In genomic region chr16:30003670-30004423, GRCh38 we compare ENCODE assay signal across 20 cellular contexts. TPM values are rescaled to one million over a fixed set of nuclear protein-coding genes. Genes with fewer than 3 reads are reported as not detected.
"Had no signal": no experiment of that assay in that cellular context is flagged by ENCODE, and none has a peak within 500 bp of the region (broad histone marks: within the 10 kb centered on the region; RNA-seq: fewer than 3 reads in every experiment).

No MANE protein-coding gene starts in this region.

- H3K4me3 ChIP-seq: esophagus muscularis mucosa, lung, prostate gland, right lobe of liver, transverse colon had no signal

- H3K4me1 ChIP-seq: prostate gland, right lobe of liver had no signal

- H3K27ac ChIP-seq: esophagus muscularis mucosa, prostate gland, right lobe of liver, transverse colon had no signal

- H3K27me3 ChIP-seq: right lobe of liver had no signal

- DNase-seq: activated CD4-positive, alpha-beta T cell treated with anti-CD3 and anti-CD28 coated beads, Interleukin-2, amount 10 ng/mL, durations not matched to agents 7 days and 5 days; activated CD4-positive, CD25-positive, alpha-beta regulatory T cell; activated T-cell treated with anti-CD3 and anti-CD28 coated beads for 4 hours; dermis blood vessel endothelial cell; hypothalamus; midbrain; occipital lobe; right lobe of liver; stimulated activated CD4-positive, alpha-beta T cell treated with anti-CD3 and anti-CD28 coated beads, Interleukin-1b, Interleukin-23, amount 100 ng/mL, for 48 hours; stimulated activated naive CD4-positive, alpha-beta T cell; transverse colon had no signal

- H3K4me3 Mint-ChIP-seq: activated CD4-positive, alpha-beta T cell treated with anti-CD3 and anti-CD28 coated beads, Interleukin-2, amount 10 ng/mL, durations not matched to agents 7 days and 5 days had no signal

- H3K9me3 Mint-ChIP-seq: activated CD4-positive, alpha-beta T cell treated with anti-CD3 and anti-CD28 coated beads, Interleukin-2, amount 10 ng/mL, durations not matched to agents 7 days and 5 days; activated naive CD4-positive, alpha-beta T cell treated with anti-CD3 and anti-CD28 coated beads, Interleukin-2, amount 50 U/mL, for 72 hours had no signal

- FAIRE-seq: TTC549 had no signal

- H3K27me3 Mint-ChIP-seq: activated CD4-positive, alpha-beta T cell treated with anti-CD3 and anti-CD28 coated beads, Interleukin-2, amount 10 ng/mL, durations not matched to agents 7 days and 5 days had no signal

- H3K9me3 ChIP-seq: esophagus muscularis mucosa, prostate gland, right lobe of liver, transverse colon had no signal

- H3K36me3 ChIP-seq: prostate gland, right lobe of liver, transverse colon had no signal

- H3K36me3 Mint-ChIP-seq: activated naive CD4-positive, alpha-beta T cell treated with anti-CD3 and anti-CD28 coated beads, Interleukin-2, amount 50 U/mL, for 72 hours had no signal

RNA-seq across cellular contexts. Expression of gene DOC2A, which starts 7.0 kb away (rescaled TPM):
- total RNA-seq: T-helper 1 cell treated with Interleukin-12 subunit alpha and Interleukin-12 subunit beta and Interleukin-4 antibody, amounts not matched to agents 30 ng/mL and 1 ng/mL, for 36 hours had no signal

RNA-seq across cellular contexts. Expression of gene C16orf92, which starts 19.2 kb away (rescaled TPM):
- total RNA-seq: activated CD4-positive, alpha-beta T cell treated with anti-CD3 and anti-CD28 coated beads, Interleukin-2, amount 10 ng/mL, durations not matched to agents 7 days and 5 days; activated CD8-positive, alpha-beta memory T cell treated with anti-CD3 and anti-CD28 coated beads for 36 hours; activated naive CD4-positive, alpha-beta T cell treated with anti-CD3 and anti-CD28 coated beads, Interleukin-2, amount 50 U/mL, for 72 hours; cerebellum; dermis blood vessel endothelial cell; esophagus muscularis mucosa; fibroblast of villous mesenchyme; lung; occipital lobe; prostate gland; right lobe of liver; T-helper 1 cell treated with Interleukin-12 subunit alpha and Interleukin-12 subunit beta and Interleukin-4 antibody, amounts not matched to agents 30 ng/mL and 1 ng/mL, for 36 hours; transverse colon had no signal
- polyA plus RNA-seq: lung had no signal

RNA-seq across cellular contexts. Expression of gene TLCD3B, which starts 27.2 kb away (rescaled TPM):
- total RNA-seq: dermis blood vessel endothelial cell, fibroblast of villous mesenchyme, right lobe of liver, transverse colon had no signal
